Comparison of ENCODE assay signal across 1 cellular context in the genomic region with DNA sequence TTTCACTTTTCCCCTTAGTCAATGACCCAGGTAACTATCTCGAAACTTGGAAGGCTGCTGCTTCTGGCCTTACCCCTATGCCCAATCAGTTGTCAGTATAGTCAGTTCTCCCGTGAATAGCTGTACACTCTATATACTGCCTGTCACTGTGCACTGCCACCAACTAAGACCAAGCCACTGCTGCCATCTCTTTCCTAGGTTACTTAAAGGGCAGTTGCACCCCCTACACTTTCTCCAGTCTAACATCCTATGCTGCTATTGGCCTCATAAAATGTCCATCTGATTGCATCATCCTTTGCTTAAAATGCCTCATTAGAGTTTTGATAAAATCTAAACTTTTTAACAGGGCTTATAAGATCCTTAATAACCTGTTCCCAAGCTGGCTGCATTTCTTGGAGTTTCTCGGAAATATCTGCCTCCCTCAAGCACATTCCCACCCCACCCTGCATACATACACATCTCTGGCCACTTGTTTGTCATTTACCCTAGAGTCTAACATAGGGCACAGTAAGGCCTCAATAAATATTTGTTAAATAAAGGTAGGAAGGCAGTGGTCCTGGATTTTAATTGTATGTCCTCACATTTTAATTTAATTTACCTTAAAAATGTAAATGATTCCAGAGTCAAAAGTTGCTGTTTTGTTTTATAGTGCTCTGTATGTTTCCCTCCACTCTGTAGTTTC.
TF ChIP-seq lines count a peak whose summit lies in the region.

No MANE protein-coding gene starts in this region.

TF ChIP-seq in K562, 482 proteins besides CTCF, POLR2A, EP300 and RAD21 (continued from another document and continues in another):
- TF ChIP-seq, protein P1, sequence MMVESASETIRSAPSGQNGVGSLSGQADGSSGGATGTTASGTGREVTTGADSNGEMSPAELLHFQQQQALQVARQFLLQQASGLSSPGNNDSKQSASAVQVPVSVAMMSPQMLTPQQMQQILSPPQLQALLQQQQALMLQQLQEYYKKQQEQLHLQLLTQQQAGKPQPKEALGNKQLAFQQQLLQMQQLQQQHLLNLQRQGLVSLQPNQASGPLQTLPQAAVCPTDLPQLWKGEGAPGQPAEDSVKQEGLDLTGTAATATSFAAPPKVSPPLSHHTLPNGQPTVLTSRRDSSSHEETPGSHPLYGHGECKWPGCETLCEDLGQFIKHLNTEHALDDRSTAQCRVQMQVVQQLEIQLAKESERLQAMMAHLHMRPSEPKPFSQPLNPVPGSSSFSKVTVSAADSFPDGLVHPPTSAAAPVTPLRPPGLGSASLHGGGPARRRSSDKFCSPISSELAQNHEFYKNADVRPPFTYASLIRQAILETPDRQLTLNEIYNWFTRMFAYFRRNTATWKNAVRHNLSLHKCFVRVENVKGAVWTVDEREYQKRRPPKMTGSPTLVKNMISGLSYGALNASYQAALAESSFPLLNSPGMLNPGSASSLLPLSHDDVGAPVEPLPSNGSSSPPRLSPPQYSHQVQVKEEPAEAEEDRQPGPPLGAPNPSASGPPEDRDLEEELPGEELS (CRISPR knock-in tag; IDR thresholded peaks at IDR 0.05; ENCODE audit: borderline replicate concordance): no peak
- TF ChIP-seq RNF2 (IDR thresholded peaks at IDR 0.05) (no peak), NCOA4 (IDR thresholded peaks at IDR 0.05; ENCODE audit: partially characterized antibody) (no peak), NFXL1 (CRISPR knock-in tag; IDR thresholded peaks at IDR 0.05) (no peak), ZKSCAN1 (IDR thresholded peaks at IDR 0.05; ENCODE audit: low read depth, low read length) (no peak), CCNT2 (IDR thresholded peaks at IDR 0.05; ENCODE audit: borderline replicate concordance, extremely low read depth, insufficient read length, low read depth, low read length) (no peak), SMAD3 (CRISPR knock-in tag; conservative IDR thresholded peaks at IDR 0.05) (no peak), CHD1 (IDR thresholded peaks at IDR 0.05; ENCODE audit: low read length) (no peak), ZNF589 (CRISPR knock-in tag; IDR thresholded peaks at IDR 0.05; ENCODE audit: low read depth) (peak; percentile 84), MCM2 (IDR thresholded peaks at IDR 0.05; ENCODE audit: low read depth) (no peak), RBM17 (IDR thresholded peaks at IDR 0.05; ENCODE audit: borderline replicate concordance, low read depth, low read length) (no peak), TEAD4 (IDR thresholded peaks at IDR 0.05; ENCODE audit: low read length) (no peak), TEAD4 (CRISPR knock-in tag; IDR thresholded peaks at IDR 0.05; ENCODE audit: borderline replicate concordance) (no peak), ZNF140 (CRISPR knock-in tag; IDR thresholded peaks at IDR 0.05) (no peak), SRSF3 (IDR thresholded peaks at IDR 0.05; ENCODE audit: insufficient read depth, low read length) (no peak), ZNF584 (CRISPR knock-in tag; IDR thresholded peaks at IDR 0.05; ENCODE audit: low read depth) (peak; percentile 19; the same call in 1 of the 2 replicates), KDM5B (IDR thresholded peaks at IDR 0.05; ENCODE audit: insufficient replicate concordance, low read depth, low read length) (no peak), EP400 (IDR thresholded peaks at IDR 0.05) (peak; percentile 70; the same call in 1 of the 2 replicates), ZKSCAN3 (CRISPR knock-in tag; IDR thresholded peaks at IDR 0.05) (no peak), ZSCAN29 (IDR thresholded peaks at IDR 0.05) (no peak), ZNF274 (IDR thresholded peaks at IDR 0.05; ENCODE audit: borderline replicate concordance, low read depth, low read length) (no peak)
- TF ChIP-seq, protein P2, sequence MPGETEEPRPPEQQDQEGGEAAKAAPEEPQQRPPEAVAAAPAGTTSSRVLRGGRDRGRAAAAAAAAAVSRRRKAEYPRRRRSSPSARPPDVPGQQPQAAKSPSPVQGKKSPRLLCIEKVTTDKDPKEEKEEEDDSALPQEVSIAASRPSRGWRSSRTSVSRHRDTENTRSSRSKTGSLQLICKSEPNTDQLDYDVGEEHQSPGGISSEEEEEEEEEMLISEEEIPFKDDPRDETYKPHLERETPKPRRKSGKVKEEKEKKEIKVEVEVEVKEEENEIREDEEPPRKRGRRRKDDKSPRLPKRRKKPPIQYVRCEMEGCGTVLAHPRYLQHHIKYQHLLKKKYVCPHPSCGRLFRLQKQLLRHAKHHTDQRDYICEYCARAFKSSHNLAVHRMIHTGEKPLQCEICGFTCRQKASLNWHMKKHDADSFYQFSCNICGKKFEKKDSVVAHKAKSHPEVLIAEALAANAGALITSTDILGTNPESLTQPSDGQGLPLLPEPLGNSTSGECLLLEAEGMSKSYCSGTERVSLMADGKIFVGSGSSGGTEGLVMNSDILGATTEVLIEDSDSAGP (CRISPR knock-in tag; IDR thresholded peaks at IDR 0.05): no peak
- TF ChIP-seq, protein P3, sequence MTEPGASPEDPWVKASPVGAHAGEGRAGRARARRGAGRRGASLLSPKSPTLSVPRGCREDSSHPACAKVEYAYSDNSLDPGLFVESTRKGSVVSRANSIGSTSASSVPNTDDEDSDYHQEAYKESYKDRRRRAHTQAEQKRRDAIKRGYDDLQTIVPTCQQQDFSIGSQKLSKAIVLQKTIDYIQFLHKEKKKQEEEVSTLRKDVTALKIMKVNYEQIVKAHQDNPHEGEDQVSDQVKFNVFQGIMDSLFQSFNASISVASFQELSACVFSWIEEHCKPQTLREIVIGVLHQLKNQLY (CRISPR knock-in tag; conservative IDR thresholded peaks at IDR 0.05): no peak
- TF ChIP-seq, protein P4, sequence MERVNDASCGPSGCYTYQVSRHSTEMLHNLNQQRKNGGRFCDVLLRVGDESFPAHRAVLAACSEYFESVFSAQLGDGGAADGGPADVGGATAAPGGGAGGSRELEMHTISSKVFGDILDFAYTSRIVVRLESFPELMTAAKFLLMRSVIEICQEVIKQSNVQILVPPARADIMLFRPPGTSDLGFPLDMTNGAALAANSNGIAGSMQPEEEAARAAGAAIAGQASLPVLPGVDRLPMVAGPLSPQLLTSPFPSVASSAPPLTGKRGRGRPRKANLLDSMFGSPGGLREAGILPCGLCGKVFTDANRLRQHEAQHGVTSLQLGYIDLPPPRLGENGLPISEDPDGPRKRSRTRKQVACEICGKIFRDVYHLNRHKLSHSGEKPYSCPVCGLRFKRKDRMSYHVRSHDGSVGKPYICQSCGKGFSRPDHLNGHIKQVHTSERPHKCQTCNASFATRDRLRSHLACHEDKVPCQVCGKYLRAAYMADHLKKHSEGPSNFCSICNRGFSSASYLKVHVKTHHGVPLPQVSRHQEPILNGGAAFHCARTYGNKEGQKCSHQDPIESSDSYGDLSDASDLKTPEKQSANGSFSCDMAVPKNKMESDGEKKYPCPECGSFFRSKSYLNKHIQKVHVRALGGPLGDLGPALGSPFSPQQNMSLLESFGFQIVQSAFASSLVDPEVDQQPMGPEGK (CRISPR knock-in tag; IDR thresholded peaks at IDR 0.05; ENCODE audit: borderline replicate concordance): no peak
- TF ChIP-seq, protein P5, sequence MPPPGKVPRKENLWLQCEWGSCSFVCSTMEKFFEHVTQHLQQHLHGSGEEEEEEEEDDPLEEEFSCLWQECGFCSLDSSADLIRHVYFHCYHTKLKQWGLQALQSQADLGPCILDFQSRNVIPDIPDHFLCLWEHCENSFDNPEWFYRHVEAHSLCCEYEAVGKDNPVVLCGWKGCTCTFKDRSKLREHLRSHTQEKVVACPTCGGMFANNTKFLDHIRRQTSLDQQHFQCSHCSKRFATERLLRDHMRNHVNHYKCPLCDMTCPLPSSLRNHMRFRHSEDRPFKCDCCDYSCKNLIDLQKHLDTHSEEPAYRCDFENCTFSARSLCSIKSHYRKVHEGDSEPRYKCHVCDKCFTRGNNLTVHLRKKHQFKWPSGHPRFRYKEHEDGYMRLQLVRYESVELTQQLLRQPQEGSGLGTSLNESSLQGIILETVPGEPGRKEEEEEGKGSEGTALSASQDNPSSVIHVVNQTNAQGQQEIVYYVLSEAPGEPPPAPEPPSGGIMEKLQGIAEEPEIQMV (tag; conservative IDR thresholded peaks at IDR 0.05; ENCODE audit: low read depth): 0 out of 2 replicates have a peak, but pooled peaks have one; percentile 10
- TF ChIP-seq, protein P6, sequence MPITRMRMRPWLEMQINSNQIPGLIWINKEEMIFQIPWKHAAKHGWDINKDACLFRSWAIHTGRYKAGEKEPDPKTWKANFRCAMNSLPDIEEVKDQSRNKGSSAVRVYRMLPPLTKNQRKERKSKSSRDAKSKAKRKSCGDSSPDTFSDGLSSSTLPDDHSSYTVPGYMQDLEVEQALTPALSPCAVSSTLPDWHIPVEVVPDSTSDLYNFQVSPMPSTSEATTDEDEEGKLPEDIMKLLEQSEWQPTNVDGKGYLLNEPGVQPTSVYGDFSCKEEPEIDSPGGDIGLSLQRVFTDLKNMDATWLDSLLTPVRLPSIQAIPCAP (CRISPR knock-in tag; IDR thresholded peaks at IDR 0.05; ENCODE audit: borderline replicate concordance): no peak
- TF ChIP-seq, protein P7, sequence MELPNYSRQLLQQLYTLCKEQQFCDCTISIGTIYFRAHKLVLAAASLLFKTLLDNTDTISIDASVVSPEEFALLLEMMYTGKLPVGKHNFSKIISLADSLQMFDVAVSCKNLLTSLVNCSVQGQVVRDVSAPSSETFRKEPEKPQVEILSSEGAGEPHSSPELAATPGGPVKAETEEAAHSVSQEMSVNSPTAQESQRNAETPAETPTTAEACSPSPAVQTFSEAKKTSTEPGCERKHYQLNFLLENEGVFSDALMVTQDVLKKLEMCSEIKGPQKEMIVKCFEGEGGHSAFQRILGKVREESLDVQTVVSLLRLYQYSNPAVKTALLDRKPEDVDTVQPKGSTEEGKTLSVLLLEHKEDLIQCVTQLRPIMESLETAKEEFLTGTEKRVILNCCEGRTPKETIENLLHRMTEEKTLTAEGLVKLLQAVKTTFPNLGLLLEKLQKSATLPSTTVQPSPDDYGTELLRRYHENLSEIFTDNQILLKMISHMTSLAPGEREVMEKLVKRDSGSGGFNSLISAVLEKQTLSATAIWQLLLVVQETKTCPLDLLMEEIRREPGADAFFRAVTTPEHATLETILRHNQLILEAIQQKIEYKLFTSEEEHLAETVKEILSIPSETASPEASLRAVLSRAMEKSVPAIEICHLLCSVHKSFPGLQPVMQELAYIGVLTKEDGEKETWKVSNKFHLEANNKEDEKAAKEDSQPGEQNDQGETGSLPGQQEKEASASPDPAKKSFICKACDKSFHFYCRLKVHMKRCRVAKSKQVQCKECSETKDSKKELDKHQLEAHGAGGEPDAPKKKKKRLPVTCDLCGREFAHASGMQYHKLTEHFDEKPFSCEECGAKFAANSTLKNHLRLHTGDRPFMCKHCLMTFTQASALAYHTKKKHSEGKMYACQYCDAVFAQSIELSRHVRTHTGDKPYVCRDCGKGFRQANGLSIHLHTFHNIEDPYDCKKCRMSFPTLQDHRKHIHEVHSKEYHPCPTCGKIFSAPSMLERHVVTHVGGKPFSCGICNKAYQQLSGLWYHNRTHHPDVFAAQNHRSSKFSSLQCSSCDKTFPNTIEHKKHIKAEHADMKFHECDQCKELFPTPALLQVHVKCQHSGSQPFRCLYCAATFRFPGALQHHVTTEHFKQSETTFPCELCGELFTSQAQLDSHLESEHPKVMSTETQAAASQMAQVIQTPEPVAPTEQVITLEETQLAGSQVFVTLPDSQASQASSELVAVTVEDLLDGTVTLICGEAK (IDR thresholded peaks at IDR 0.05): no peak
- TF ChIP-seq, protein P7 (CRISPR knock-in tag; IDR thresholded peaks at IDR 0.05): no peak
- TF ChIP-seq, protein P8, sequence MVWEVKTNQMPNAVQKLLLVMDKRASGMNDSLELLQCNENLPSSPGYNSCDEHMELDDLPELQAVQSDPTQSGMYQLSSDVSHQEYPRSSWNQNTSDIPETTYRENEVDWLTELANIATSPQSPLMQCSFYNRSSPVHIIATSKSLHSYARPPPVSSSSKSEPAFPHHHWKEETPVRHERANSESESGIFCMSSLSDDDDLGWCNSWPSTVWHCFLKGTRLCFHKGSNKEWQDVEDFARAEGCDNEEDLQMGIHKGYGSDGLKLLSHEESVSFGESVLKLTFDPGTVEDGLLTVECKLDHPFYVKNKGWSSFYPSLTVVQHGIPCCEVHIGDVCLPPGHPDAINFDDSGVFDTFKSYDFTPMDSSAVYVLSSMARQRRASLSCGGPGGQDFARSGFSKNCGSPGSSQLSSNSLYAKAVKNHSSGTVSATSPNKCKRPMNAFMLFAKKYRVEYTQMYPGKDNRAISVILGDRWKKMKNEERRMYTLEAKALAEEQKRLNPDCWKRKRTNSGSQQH (CRISPR knock-in tag; IDR thresholded peaks at IDR 0.05): no peak
